Comparison of ENCODE assay signal across 17 cellular contexts in genomic region chr20:32035398-32035852, GRCh38. TPM values are rescaled to one million over a fixed set of nuclear protein-coding genes. Genes with fewer than 3 reads are reported as not detected.
"Had no signal": no experiment of that assay in that cellular context is flagged by ENCODE, and none has a peak within 500 bp of the region (broad histone marks: within the 10 kb centered on the region; RNA-seq: fewer than 3 reads in every experiment).

No MANE protein-coding gene starts in this region.

- H3K4me1 ChIP-seq: foreskin keratinocyte had no signal

- H3K4me3 ChIP-seq: transverse colon had no signal

- ATAC-seq: activated T-cell treated with anti-CD3 and anti-CD28 coated beads, Interleukin-2, amount 50 U/mL, for 4 hours; foreskin keratinocyte had no signal

- H3K36me3 Mint-ChIP-seq: activated naive CD8-positive, alpha-beta T cell treated with anti-CD3 and anti-CD28 coated beads for 36 hours; natural killer cell had no signal

- H3K9me3 Mint-ChIP-seq: activated CD4-positive, alpha-beta memory T cell treated with anti-CD3 and anti-CD28 coated beads, Interleukin-2, amount 10 ng/mL, durations not matched to agents 7 days and 5 days; activated naive CD8-positive, alpha-beta T cell treated with anti-CD3 and anti-CD28 coated beads for 36 hours; activated T-cell treated with anti-CD3 and anti-CD28 coated beads, Interleukin-2, amount 50 U/mL, for 4 hours; central memory CD8-positive, alpha-beta T cell; natural killer cell had no signal

- H3K36me3 ChIP-seq: brain microvascular endothelial cell, transverse colon had no signal

- H3K27ac ChIP-seq: brain microvascular endothelial cell, foreskin keratinocyte, transverse colon had no signal

- DNase-seq: activated CD4-positive, alpha-beta memory T cell treated with anti-CD3 and anti-CD28 coated beads, Interleukin-2, amount 10 ng/mL, durations not matched to agents 7 days and 5 days; activated CD4-positive, alpha-beta T cell treated with anti-CD3 and anti-CD28 coated beads for 4 hours; activated gamma-delta T cell treated with Interleukin-2 at 50 U/mL for 16 hours; activated naive CD8-positive, alpha-beta T cell treated with anti-CD3 and anti-CD28 coated beads for 36 hours; activated T-cell treated with anti-CD3 and anti-CD28 coated beads, Interleukin-2, amount 50 U/mL, for 4 hours; amygdala; brain microvascular endothelial cell; effector memory CD4-positive, alpha-beta T cell; foreskin keratinocyte; kidney glomerular epithelial cell; mesendoderm; natural killer cell; posterior cingulate gyrus; stimulated activated CD4-positive, alpha-beta T cell treated with anti-CD3 and anti-CD28 coated beads, Interleukin-2, amount 100 ng/mL, for 48 hours; stimulated activated naive CD4-positive, alpha-beta T cell treated with Interleukin-2 at 50 U/mL for 16 hours; transverse colon had no signal

- H3K4me1 Mint-ChIP-seq: activated CD4-positive, alpha-beta memory T cell treated with anti-CD3 and anti-CD28 coated beads, Interleukin-2, amount 10 ng/mL, durations not matched to agents 7 days and 5 days; activated naive CD8-positive, alpha-beta T cell treated with anti-CD3 and anti-CD28 coated beads for 36 hours; central memory CD8-positive, alpha-beta T cell; natural killer cell had no signal

- H3K27ac Mint-ChIP-seq: activated CD4-positive, alpha-beta memory T cell treated with anti-CD3 and anti-CD28 coated beads, Interleukin-2, amount 10 ng/mL, durations not matched to agents 7 days and 5 days; activated naive CD8-positive, alpha-beta T cell treated with anti-CD3 and anti-CD28 coated beads for 36 hours; natural killer cell had no signal

- H3K9me3 ChIP-seq: transverse colon had no signal

- H3K4me3 Mint-ChIP-seq: activated CD4-positive, alpha-beta memory T cell treated with anti-CD3 and anti-CD28 coated beads, Interleukin-2, amount 10 ng/mL, durations not matched to agents 7 days and 5 days; activated naive CD8-positive, alpha-beta T cell treated with anti-CD3 and anti-CD28 coated beads for 36 hours; activated T-cell treated with anti-CD3 and anti-CD28 coated beads, Interleukin-2, amount 50 U/mL, for 4 hours; central memory CD8-positive, alpha-beta T cell; natural killer cell had no signal

RNA-seq across cellular contexts. Expression of gene HCK, which starts 16.6 kb away (rescaled TPM):
- total RNA-seq: activated naive CD8-positive, alpha-beta T cell treated with anti-CD3 and anti-CD28 coated beads for 36 hours; foreskin keratinocyte had no signal
- polyA plus RNA-seq: foreskin keratinocyte had no signal

RNA-seq across cellular contexts. Expression of gene CCM2L, which starts 25.2 kb away (rescaled TPM):
- total RNA-seq: activated CD4-positive, alpha-beta memory T cell treated with anti-CD3 and anti-CD28 coated beads, Interleukin-2, amount 10 ng/mL, durations not matched to agents 7 days and 5 days; activated naive CD8-positive, alpha-beta T cell treated with anti-CD3 and anti-CD28 coated beads for 36 hours; activated T-cell treated with anti-CD3 and anti-CD28 coated beads, Interleukin-2, amount 50 U/mL, for 4 hours; foreskin keratinocyte; natural killer cell had no signal
- polyA plus RNA-seq: foreskin keratinocyte had no signal
